In genomic region chrX:120066169-120066568, GRCh38 we compare ENCODE assay signal across 15 cellular contexts. TPM values are rescaled to one million over a fixed set of nuclear protein-coding genes. Genes with fewer than 3 reads are reported as not detected.
A peak's percentile ranks its signal among the peaks of the same experiment; 100 is the strongest.
DNase-seq lines count a peak whose midpoint lies in the region; ATAC-seq, FAIRE-seq and TF ChIP-seq lines count a peak whose summit lies in the region.
"Not testable (repeated sequence)": the region's sequence is repeated elsewhere in the genome, so short reads cannot be mapped to it uniquely, and the experiment has no call there.
"Had no signal": no experiment of that assay in that cellular context is flagged by ENCODE, and none has a peak within 500 bp of the region (broad histone marks: within the 10 kb centered on the region; RNA-seq: fewer than 3 reads in every experiment).

No MANE protein-coding gene starts in this region.

- not testable (repeated sequence) for H3K4me2 ChIP-seq in GM23338; K562 (ENCODE audit: insufficient read depth, low read length)

- intact Hi-C loops in K562 (cut with micrococcal nuclease); spleen (cut with DNase I; ENCODE audit: low total_unique reads): not testable (repeated sequence)

- H3K27ac Mint-ChIP-seq in GM23338; WTC11; chondrocyte (ENCODE audit: unreplicated experiment): not testable (repeated sequence)

- FAIRE-seq in K562 (lab: Jason Lieb, UNC) = not testable (repeated sequence)

- H3K4me3 ChIP-seq in GM23338, K562, right atrium auricular region, spleen: not testable (repeated sequence)

- not testable (repeated sequence) for H3K9ac ChIP-seq in K562 (ENCODE audit: insufficient read depth in 1 of 2, low read depth in 2 of 2, low read length in 2 of 2)

- not testable (repeated sequence) for H4K20me1 ChIP-seq in GM23338 (replicated peaks; ENCODE audit: insufficient read depth); K562 (replicated peaks; ENCODE audit: control insufficient read depth, insufficient read depth, low read length)

- peak; percentile 59; the same call in 2 of the 3 replicates for ATAC-seq in GM23338
- peak; percentile 85 for ATAC-seq in WTC11
- peak; percentile 77 for ATAC-seq in K562

- not testable (repeated sequence) for H3K79me2 ChIP-seq in GM23338 (replicated peaks; ENCODE audit: insufficient read depth); K562 (ENCODE audit: control insufficient read depth, insufficient read depth, low read length)

- POLR2A ChIA-PET in WTC11 (lab: Charles Lee); K562 (lab: Yijun Ruan, JAX): not testable (repeated sequence)

- not testable (repeated sequence) for TF ChIP-seq CTCF in GM23338 (conservative IDR thresholded peaks at IDR 0.05; ENCODE audit: low read depth in 2 of 2); WTC11 (IDR thresholded peaks at IDR 0.05); K562 (IDR thresholded peaks at IDR 0.05 in 2 of 3, conservative IDR thresholded peaks at IDR 0.05 in 1 of 3; ENCODE audit: insufficient read depth in 2 of 3, low read depth in 1 of 3, low read length in 3 of 3); chondrocyte (IDR thresholded peaks at IDR 0.05); right atrium auricular region (IDR thresholded peaks at IDR 0.05); spleen (IDR thresholded peaks at IDR 0.05 in 8 of 11, conservative IDR thresholded peaks at IDR 0.05 in 3 of 11)

- not testable (repeated sequence) for H2AFZ ChIP-seq in GM23338; K562 (ENCODE audit: low read depth, low read length)

- H3K27ac ChIP-seq in GM23338 (ENCODE audit: low read depth); K562 (ENCODE audit: extremely low read depth, low read depth, low read length); right atrium auricular region; spleen: not testable (repeated sequence)

- not testable (repeated sequence) for H3K4me1 ChIP-seq in GM23338 (ENCODE audit: insufficient read depth); K562 (replicated peaks in 1 of 2; ENCODE audit: control insufficient read depth in 2 of 2, insufficient read depth in 2 of 2, low read length in 2 of 2); right atrium auricular region; spleen

- not testable (repeated sequence) for H3K9me3 ChIP-seq in K562 (replicated peaks; ENCODE audit: control insufficient read depth, insufficient read depth, low read depth, low read length); right atrium auricular region; spleen

- H3K9me1 ChIP-seq in K562 (ENCODE audit: control insufficient read depth, insufficient read depth, low read length) = not testable (repeated sequence)

- not testable (repeated sequence) for H3K4me1 Mint-ChIP-seq in GM23338; WTC11; chondrocyte (ENCODE audit: low read depth)

- H3K27me3 Mint-ChIP-seq in GM23338 (ENCODE audit: insufficient read depth, low read depth, poor library complexity); WTC11 (ENCODE audit: low read depth); chondrocyte (ENCODE audit: low read depth): not testable (repeated sequence)

- CTCF ChIA-PET in WTC11 (lab: Charles Lee); K562 (lab: Yijun Ruan, JAX; ENCODE audit: low intra/inter-chr PET ratio): not testable (repeated sequence)

- TF ChIP-seq EP300 in K562 (IDR thresholded peaks at IDR 0.05; ENCODE audit: low read length) = not testable (repeated sequence)

- not testable (repeated sequence) for BruUV-seq in K562 (replicated peaks; lab: Mats Ljungman, UMichigan)

- H3K36me3 Mint-ChIP-seq in GM23338 (ENCODE audit: low read depth); WTC11; chondrocyte (ENCODE audit: low read depth): not testable (repeated sequence)

- in situ Hi-C loops in K562 (cut with MboI) = not testable (repeated sequence)

- H3K9me3 Mint-ChIP-seq in GM23338; WTC11; chondrocyte (ENCODE audit: low read depth): not testable (repeated sequence)

- not testable (repeated sequence) for TF ChIP-seq RAD21 in K562 (CRISPR knock-in tag; conservative IDR thresholded peaks at IDR 0.05 in 1 of 2, IDR thresholded peaks at IDR 0.05 in 1 of 2)

- no CpG with 5 or more reads among the region's 1 CpG for WGBS in K562 (ENCODE audit: insufficient coverage, low coverage, missing lambda C conversion rate)
- 50 to 92% (median 65%) methylated on average over 1 of the region's 1 CpG; no CpG with 5 or more reads in 1 of the 5 donors for WGBS in spleen, 5 donors

- H3K36me3 ChIP-seq in GM23338 (ENCODE audit: insufficient read depth); K562 (ENCODE audit: control insufficient read depth, insufficient read depth, low read length); right atrium auricular region; spleen: not testable (repeated sequence)

- TF ChIP-seq POLR2A in K562 (conservative IDR thresholded peaks at IDR 0.05); spleen (IDR thresholded peaks at IDR 0.05): not testable (repeated sequence)

- H3K9me2 ChIP-seq in GM23338 (ENCODE audit: insufficient read depth) = not testable (repeated sequence)

- H3F3A ChIP-seq in GM23338 (replicated peaks; ENCODE audit: low read depth) = not testable (repeated sequence)

- not testable (repeated sequence) for H3K27me3 ChIP-seq in GM23338 (ENCODE audit: insufficient read depth); K562 (ENCODE audit: control insufficient read depth in 2 of 2, insufficient read depth in 2 of 2, low read length in 2 of 2); right atrium auricular region; spleen (replicated peaks in 1 of 7)

- not testable (repeated sequence) for H3K4me3 Mint-ChIP-seq in GM23338; WTC11; chondrocyte (ENCODE audit: unreplicated experiment)

- not testable (repeated sequence) for DNase-seq in GM23338 (ENCODE audit: low spot score); K562 (ENCODE audit: extremely low read depth in 1 of 4, low spot score in 3 of 4)
- DNase-seq in WTC11 (ENCODE audit: low spot score) (peak; percentile 24), chondrocyte (ENCODE audit: low spot score) (peak; percentile 35), right atrium auricular region (ENCODE audit: low spot score) (peak; percentile 52), spleen (peak; percentile 12)

RNA-seq across cellular contexts. Expression of gene RHOXF2B, which starts 11.3 kb away (rescaled TPM):
- total RNA-seq in GM23338 (2014; rRNA removed; shearing (Covaris generic)) = not detected in 2 replicates
- polyA plus RNA-seq in GM23338 (2016; fragmentation: Nextera tagmentation; extraction: Ambion mirVana) (not detected in 2 replicates), K562 (2011; rRNA removed) (2.6 and 17.5 TPM in 2 replicates), K562 (2014; fragmentation: Illumina TruSeq; extraction: Trizol) (2.2 and 4.0 TPM in 2 replicates), K562 (2014; fragmentation: Nextera tagmentation; extraction: Ambion mirVana) (1 to 10 TPM in 1 of 2 experiments, under 1 TPM in 1; 0.79 to 2.3 TPM), K562 (2014; rRNA removed) (3.5 and 4.3 TPM in 2 replicates), spleen (not detected)
- total RNA-seq in WTC11 (2021) (0.23 TPM in 1 of 3 replicates, not detected in the others), K562 (2014; rRNA removed) (2.2 and 3.7 TPM in 2 replicates), K562 (2014; rRNA removed; fragmentation: Illumina TruSeq; extraction: Trizol) (1.4 and 2.4 TPM in 2 replicates), K562 (2015; rRNA removed; fragmentation: Illumina TruSeq; extraction: Trizol) (3.2 and 3.8 TPM in 2 replicates), K562 (2021) (1.9 and 4.7 TPM in 2 replicates), chondrocyte (not detected in 3 replicates), right atrium auricular region (not detected), spleen (not detected)
- total RNA-seq in K562 (2011; cell fraction: chromatin; rRNA removed; ENCODE audit: low replicate concordance) = 0.30 and 0.32 TPM in 2 replicates
- 0.13 and 0.17 TPM in 2 replicates for total RNA-seq in K562 (2011; cell fraction: nucleolus; rRNA removed)
- total RNA-seq in K562 (2011; cell fraction: nucleoplasm; rRNA removed) = 0.15 and 0.69 TPM in 2 replicates
- polyA plus RNA-seq in K562 (2011; cell fraction: cytosol; rRNA removed) = 6.6 and 36.3 TPM in 2 replicates
- polyA plus RNA-seq in K562 (2011; cell fraction: nucleus; rRNA removed) = 1.0 and 8.0 TPM in 2 replicates
- polyA plus RNA-seq in K562 (2012) = 5.2 and 9.1 TPM in 2 replicates
- polyA minus RNA-seq in K562 (2011; rRNA and poly(A)+ RNA removed) = 4.9 and 23.4 TPM in 2 replicates
- 1.6 and 13.6 TPM in 2 replicates for polyA minus RNA-seq in K562 (2011; cell fraction: cytosol; rRNA and poly(A)+ RNA removed)
- 0.40 and 3.4 TPM in 2 replicates for polyA minus RNA-seq in K562 (2011; cell fraction: nucleus; rRNA and poly(A)+ RNA removed)
- total RNA-seq: A673; CD4-positive, alpha-beta memory T cell; CD4-positive, CD25-positive, alpha-beta regulatory T cell; CD8-positive, alpha-beta memory T cell; Daoy; G401 had no signal
- polyA plus RNA-seq: AG04450; CD8-positive, alpha-beta memory T cell had no signal

RNA-seq across cellular contexts. Expression of gene RHOXF1, which starts 49.5 kb away (rescaled TPM):
- total RNA-seq in GM23338 (2014; rRNA removed; shearing (Covaris generic)) = 0.31 TPM in 1 of 2 replicates, not detected in the other
- polyA plus RNA-seq in GM23338 (2016; fragmentation: Nextera tagmentation; extraction: Ambion mirVana) = 0.59 TPM in 1 of 2 replicates, not detected in the other
- not detected in 3 replicates for total RNA-seq in WTC11 (2021)
- total RNA-seq in K562 (2011; cell fraction: chromatin; rRNA removed; ENCODE audit: low replicate concordance) = not detected in 2 replicates
- total RNA-seq in K562 (2011; cell fraction: nucleolus; rRNA removed) = not detected in 2 replicates
- total RNA-seq in K562 (2011; cell fraction: nucleoplasm; rRNA removed) = not detected in 2 replicates
- not detected in 2 replicates for total RNA-seq in K562 (2014; rRNA removed)
- total RNA-seq in K562 (2014; rRNA removed; fragmentation: Illumina TruSeq; extraction: Trizol) = not detected in 2 replicates
- not detected in 2 replicates for total RNA-seq in K562 (2015; rRNA removed; fragmentation: Illumina TruSeq; extraction: Trizol)
- total RNA-seq in K562 (2021) = not detected in 2 replicates
- not detected in 2 replicates for polyA plus RNA-seq in K562 (2011; rRNA removed)
- polyA plus RNA-seq in K562 (2011; cell fraction: cytosol; rRNA removed) = not detected in 2 replicates
- 0.21 TPM in 1 of 2 replicates, not detected in the other for polyA plus RNA-seq in K562 (2011; cell fraction: nucleus; rRNA removed)
- polyA plus RNA-seq in K562 (2012) = 0.14 TPM in 1 of 2 replicates, not detected in the other
- polyA plus RNA-seq in K562 (2014; fragmentation: Illumina TruSeq; extraction: Trizol) = not detected in 2 replicates
- polyA plus RNA-seq in K562 (2014; fragmentation: Nextera tagmentation; extraction: Ambion mirVana) = not detected
- polyA plus RNA-seq in K562 (2014; rRNA removed) = 0.17 TPM in 1 of 2 replicates, not detected in the other
- polyA minus RNA-seq in K562 (2011; rRNA and poly(A)+ RNA removed) = not detected in 2 replicates
- polyA minus RNA-seq in K562 (2011; cell fraction: cytosol; rRNA and poly(A)+ RNA removed) = not detected in 2 replicates
- not detected in 2 replicates for polyA minus RNA-seq in K562 (2011; cell fraction: nucleus; rRNA and poly(A)+ RNA removed)
- not detected in 3 replicates for total RNA-seq in chondrocyte
- not detected for total RNA-seq in right atrium auricular region
- total RNA-seq in spleen = under 1 TPM in 2 of 7 donors, not detected in 5; 0.66 to 0.82 TPM
- 1 to 10 TPM in 2 of 3 donors, under 1 TPM in 1; 0.15 to 1.6 (median 1.3) TPM for polyA plus RNA-seq in spleen
- total RNA-seq: A673; CD8-positive, alpha-beta memory T cell; Daoy; G401; GM12878 had no signal
- polyA plus RNA-seq: AG04450; CD14-positive monocyte; CD8-positive, alpha-beta memory T cell had no signal
